Comparison of ENCODE assay signal across 8 cellular contexts in genomic region chr10:63267414-63268138, GRCh38.
DNase-seq lines count a peak whose midpoint lies in the region; ATAC-seq and TF ChIP-seq lines count a peak whose summit lies in the region.

No MANE protein-coding gene starts in this region.

- H3K27me3 ChIP-seq in muscle layer of duodenum (ENCODE audit: low read depth, low read length): no peaks in the 10 kb centered on the region

- peaks cover 12% of the 10 kb centered on the region for H3K36me3 Mint-ChIP-seq in T-helper 2 cell treated with Interferon-gamma antibody and Interleukin-4, amounts not matched to agents 5 μg/mL and 100 μg/mL, for 36 hours (ENCODE audit: low read depth)

- H3K4me3 Mint-ChIP-seq in T-helper 2 cell treated with Interferon-gamma antibody and Interleukin-4, amounts not matched to agents 5 μg/mL and 100 μg/mL, for 36 hours: peak overlapping the region; percentile 97

- peaks cover 15% of the 10 kb centered on the region for H3K4me1 Mint-ChIP-seq in T-helper 2 cell treated with Interferon-gamma antibody and Interleukin-4, amounts not matched to agents 5 μg/mL and 100 μg/mL, for 36 hours (ENCODE audit: low read depth)

- no peak for ATAC-seq in GM21367 (IDR thresholded peaks at IDR 0.05; ENCODE audit: unreplicated experiment)

- H3K36me3 ChIP-seq in muscle layer of duodenum (ENCODE audit: control insufficient read depth in 1 of 2, insufficient read depth in 2 of 2, low read length in 2 of 2): peaks cover 0 to 17% of the 10 kb centered on the region in 2 donors

- no peaks in the 10 kb centered on the region for H3K9me3 Mint-ChIP-seq in T-helper 2 cell treated with Interferon-gamma antibody and Interleukin-4, amounts not matched to agents 5 μg/mL and 100 μg/mL, for 36 hours

- H3K9me3 ChIP-seq in muscle layer of duodenum (ENCODE audit: control insufficient read depth in 1 of 2, low read length in 2 of 2): no peaks in the 10 kb centered on the region

- TF ChIP-seq POLR2A in erythroblast (IDR thresholded peaks at IDR 0.05; ENCODE audit: low read length): peak; percentile 27

- H3K4me1 ChIP-seq in muscle layer of duodenum (ENCODE audit: control insufficient read depth in 1 of 2, insufficient read depth in 2 of 2, low read length in 2 of 2): peaks cover 4 to 19% of the 10 kb centered on the region in 2 donors

- H3K27ac Mint-ChIP-seq in T-helper 2 cell treated with Interferon-gamma antibody and Interleukin-4, amounts not matched to agents 5 μg/mL and 100 μg/mL, for 36 hours: peak overlapping the region; percentile 98

- DNase-seq in NCI-H1694 treated with DMSO at 0.1 percent for 48 hours (lab: John Stamatoyannopoulos, UW) (peak; percentile 10), NCI-H1694 (lab: John Stamatoyannopoulos, UW) (no peak), HT1080 (ENCODE audit: low read depth) (peak; percentile 76), erythroblast (lab: John Stamatoyannopoulos, UW) (peak; percentile 67 to 81), T-helper 9 cell (no peak)
- DNase-seq in T-helper 2 cell treated with Interferon-gamma antibody and Interleukin-4, amounts not matched to agents 5 μg/mL and 100 μg/mL, for 36 hours (ENCODE audit: low spot score): no peak

- H3K27me3 Mint-ChIP-seq in T-helper 2 cell treated with Interferon-gamma antibody and Interleukin-4, amounts not matched to agents 5 μg/mL and 100 μg/mL, for 36 hours (ENCODE audit: low read depth): no peaks in the 10 kb centered on the region

- peak overlapping the region; percentile 95 for H3K27ac ChIP-seq in muscle layer of duodenum (ENCODE audit: low read length)

- peak overlapping the region; percentile 66 to 96 for H3K4me3 ChIP-seq in muscle layer of duodenum (ENCODE audit: low read depth in 1 of 2, low read length in 2 of 2)

Comparison
In these comparisons a context has a peak if more than half of its experiments do, and no peak if none do; other contexts are left out.
1. DNase-seq: peak in NCI-H1694 treated with DMSO at 0.1 percent for 48 hours (single experiment), HT1080 (single experiment) and erythroblast (2 of 2); none in NCI-H1694 (single experiment), T-helper 2 cell treated with Interferon-gamma antibody and Interleukin-4, amounts not matched to agents 5 μg/mL and 100 μg/mL, for 36 hours (single experiment) and T-helper 9 cell (single experiment).